Comparison of ENCODE assay signal across 27 cellular contexts in the genomic region with DNA sequence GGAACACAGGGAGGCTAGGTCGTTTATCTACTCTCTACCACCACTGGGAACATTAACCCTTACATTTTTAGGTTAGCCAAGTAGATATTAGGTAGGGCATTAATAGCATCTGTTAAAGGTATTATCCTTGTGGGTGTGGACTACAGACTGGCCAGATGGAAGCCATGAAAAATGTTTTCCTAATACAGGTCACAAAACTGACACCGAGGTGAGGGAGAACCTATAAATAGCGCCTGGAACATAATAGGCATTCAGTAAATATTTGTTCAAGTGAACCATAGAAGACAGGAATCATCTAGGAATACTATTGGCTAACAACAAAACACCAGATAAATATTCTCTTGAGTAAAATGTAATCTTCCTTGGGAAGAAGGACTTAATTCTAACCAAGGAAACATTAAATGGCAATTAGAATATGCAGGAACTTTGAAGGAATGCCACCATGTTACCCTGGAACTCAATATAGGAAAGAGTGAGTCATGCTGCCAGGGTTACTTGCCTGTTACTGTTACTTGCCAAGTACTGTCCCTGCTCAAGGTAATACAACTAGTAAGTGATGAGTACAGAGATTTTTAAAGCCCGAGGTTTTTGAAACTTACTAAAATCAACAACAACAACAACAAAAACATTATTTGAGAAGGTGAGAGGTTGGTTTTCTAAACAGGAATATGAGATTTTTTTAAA.
"Had no signal": no experiment of that assay in that cellular context is flagged by ENCODE, and none has a peak within 500 bp of the region (broad histone marks: within the 10 kb centered on the region; RNA-seq: fewer than 3 reads in every experiment).

No MANE protein-coding gene starts in this region.

- DNase-seq: activated CD4-positive, alpha-beta memory T cell treated with anti-CD3 and anti-CD28 coated beads, Interleukin-2, amount 10 ng/mL, durations not matched to agents 7 days and 5 days; activated CD4-positive, alpha-beta T cell treated with anti-CD3 and anti-CD28 coated beads, Interleukin-2, amount 10 ng/mL, durations not matched to agents 7 days and 5 days; activated CD4-positive, CD25-positive, alpha-beta regulatory T cell; activated gamma-delta T cell; activated naive CD4-positive, alpha-beta T cell treated with anti-CD3 and anti-CD28 coated beads for 36 hours; activated T-cell treated with anti-CD3 and anti-CD28 coated beads for 4 hours; activated T-cell treated with anti-CD3 and anti-CD28 coated beads, Interleukin-2, amount 50 U/mL, for 48 hours; amygdala; central memory CD4-positive, alpha-beta T cell; KG1; MG63; MV-4-11; NCI-H1105; NCI-H1436; NCI-H1694 treated with DMSO at 0.1 percent for 48 hours; NCI-H2029 treated with DMSO at 0.1 percent for 48 hours; NCI-H446; NCI-H524; NK-92 treated with Interleukin-12 subunit alpha and Interleukin-12 subunit beta, amount 100 ng/mL, for 24 hours; OCI-M1; RPMI8226; SK-N-SH; T-helper 1 cell had no signal

- H3K9ac ChIP-seq: SK-N-SH had no signal

- H3K9me3 ChIP-seq: MG63, SK-N-SH had no signal

- H3K27me3 ChIP-seq: MG63 had no signal

- H3K36me3 ChIP-seq: MG63 had no signal

- ATAC-seq: activated T-helper 17 cell treated with anti-CD3 and anti-CD28 coated beads, Interleukin-2, amount 50 U/mL, for 72 hours; Panc1; Right ventricle myocardium inferior had no signal

- H3K4me3 ChIP-seq: MG63 had no signal

- H3K27ac ChIP-seq: VCaP had no signal
